Comparison of ENCODE assay signal across 8 cellular contexts in genomic region chr16:18759598-18760520, GRCh38. TPM values are rescaled to one million over a fixed set of nuclear protein-coding genes. Genes with fewer than 3 reads are reported as not detected.
A peak's percentile ranks its signal among the peaks of the same experiment; 100 is the strongest.
DNase-seq lines count a peak whose midpoint lies in the region; ATAC-seq, FAIRE-seq and TF ChIP-seq lines count a peak whose summit lies in the region.
"Not testable (repeated sequence)": the region's sequence is repeated elsewhere in the genome, so short reads cannot be mapped to it uniquely, and the experiment has no call there.

No MANE protein-coding gene starts in this region.

- not testable (repeated sequence) for H4K20me1 ChIP-seq in endothelial cell of umbilical vein (replicated peaks; ENCODE audit: control insufficient read depth, extremely low read depth, insufficient read depth, low read length)

- H3K9ac ChIP-seq in endothelial cell of umbilical vein (replicated peaks; ENCODE audit: extremely low read depth, insufficient read depth, low read length); mesenchymal stem cell (ENCODE audit: low read length): not testable (repeated sequence)

- not testable (repeated sequence) for H3K9me3 ChIP-seq in endothelial cell of umbilical vein (replicated peaks; ENCODE audit: control insufficient read depth, insufficient read depth, low read length); mesenchymal stem cell (ENCODE audit: control insufficient read depth, low read length)

- not testable (repeated sequence) for H2AFZ ChIP-seq in endothelial cell of umbilical vein (ENCODE audit: low read depth, low read length); mesenchymal stem cell (ENCODE audit: low read depth, low read length)

- not testable (repeated sequence) for H4K8ac ChIP-seq in mesenchymal stem cell (ENCODE audit: low read length)

- H3K23ac ChIP-seq in mesenchymal stem cell (ENCODE audit: low read length in 2 of 2), result not testable (repeated sequence)

- H2BK12ac ChIP-seq in mesenchymal stem cell (ENCODE audit: low read length in 2 of 2), result not testable (repeated sequence)

- not testable (repeated sequence) for H3K4me3 ChIP-seq in endothelial cell of umbilical vein (replicated peaks in 1 of 3; ENCODE audit: insufficient read depth in 1 of 3, low read depth in 1 of 3, low read length in 3 of 3); mesenchymal stem cell (ENCODE audit: insufficient read depth in 1 of 2, low read depth in 1 of 2, low read length in 2 of 2)

- not testable (repeated sequence) for H2BK5ac ChIP-seq in mesenchymal stem cell (ENCODE audit: low read depth, low read length, poor library complexity, severe bottlenecking)

- not testable (repeated sequence) for H3K27ac Mint-ChIP-seq in activated T-cell treated with anti-CD3 and anti-CD28 coated beads, Interleukin-2, amount 50 U/mL, for 72 hours

- POLR2A ChIA-PET in RWPE1 (lab: Yijun Ruan, JAX; ENCODE audit: low non-redundant PET), result not testable (repeated sequence)
- POLR2A ChIA-PET in endothelial cell of umbilical vein (lab: Charles Lee), result interaction anchor here (0.5 kb wide), 1 partner anchor 214 kb away, joined by 5 read pairs; no protein-coding TSS in a partner anchor

- not testable (repeated sequence) for H3K14ac ChIP-seq in mesenchymal stem cell (ENCODE audit: low read length in 2 of 2)

- H2BK120ac ChIP-seq in mesenchymal stem cell (ENCODE audit: low read depth, low read length), result not testable (repeated sequence)

- not testable (repeated sequence) for TF ChIP-seq POLR2A in endothelial cell of umbilical vein (IDR thresholded peaks at IDR 0.05; ENCODE audit: low read depth, low read length)

- WGBS in mesenchymal stem cell, result 17% methylated on average over 9 of the region's 21 CpGs

- not testable (repeated sequence) for H3K9me1 ChIP-seq in endothelial cell of umbilical vein (replicated peaks; ENCODE audit: control insufficient read depth, extremely low read depth, insufficient read depth, low read length)

- not testable (repeated sequence) for H3K79me1 ChIP-seq in mesenchymal stem cell (replicated peaks; ENCODE audit: low read length, poor library complexity, severe bottlenecking)

- not testable (repeated sequence) for H3K4me1 ChIP-seq in endothelial cell of umbilical vein (ENCODE audit: control insufficient read depth, extremely low read depth, insufficient read depth, low read length); mesenchymal stem cell (ENCODE audit: control insufficient read depth, insufficient read depth, low read depth, low read length)

- not testable (repeated sequence) for H3K18ac ChIP-seq in mesenchymal stem cell (ENCODE audit: low read depth in 1 of 2, low read length in 2 of 2)

- TF ChIP-seq CTCF in LNCAP (IDR thresholded peaks at IDR 0.05) (peak; percentile 54), RWPE1 (conservative IDR thresholded peaks at IDR 0.05; ENCODE audit: low read depth) (peak; percentile 46), endothelial cell of umbilical vein (IDR thresholded peaks at IDR 0.05; ENCODE audit: extremely low read depth in 1 of 2, insufficient read depth in 1 of 2, low read depth in 1 of 2, low read length in 2 of 2) (peak; percentile 29)

- H3K36me3 Mint-ChIP-seq in activated T-cell treated with anti-CD3 and anti-CD28 coated beads, Interleukin-2, amount 50 U/mL, for 72 hours (ENCODE audit: insufficient read depth in 2 of 2), result not testable (repeated sequence)

- H3K27me3 Mint-ChIP-seq in activated T-cell treated with anti-CD3 and anti-CD28 coated beads, Interleukin-2, amount 50 U/mL, for 72 hours (ENCODE audit: low read depth), result not testable (repeated sequence)

- dilution Hi-C loops in endothelial cell of umbilical vein (cut with MboI; ENCODE audit: extremely low pct_ligation_motif_present, low sequenced_read_pairs), result not testable (repeated sequence)

- H3K4me1 Mint-ChIP-seq in activated T-cell treated with anti-CD3 and anti-CD28 coated beads, Interleukin-2, amount 50 U/mL, for 72 hours (ENCODE audit: low read depth), result peaks cover 30% of the 10 kb centered on the region

- not testable (repeated sequence) for H3K4ac ChIP-seq in mesenchymal stem cell (ENCODE audit: low read depth in 1 of 2, low read length in 2 of 2)

- not testable (repeated sequence) for H3K36me3 ChIP-seq in endothelial cell of umbilical vein (ENCODE audit: control insufficient read depth in 2 of 2, extremely low read depth in 1 of 2, insufficient read depth in 2 of 2, low read length in 2 of 2); mesenchymal stem cell (ENCODE audit: control insufficient read depth in 1 of 2, insufficient read depth in 2 of 2, low read depth in 1 of 2, low read length in 2 of 2)

- intact Hi-C loops in endothelial cell of umbilical vein (cut with micrococcal nuclease), result not testable (repeated sequence)

- CTCF ChIA-PET in RWPE1 (lab: Yijun Ruan, JAX); endothelial cell of umbilical vein (lab: Charles Lee): not testable (repeated sequence)

- H2AK5ac ChIP-seq in mesenchymal stem cell (ENCODE audit: low read length, severe bottlenecking), result not testable (repeated sequence)

- not testable (repeated sequence) for H3K27ac ChIP-seq in RWPE1; endothelial cell of umbilical vein (ENCODE audit: insufficient read depth, low read depth, low read length); mesenchymal stem cell (ENCODE audit: low read length, poor library complexity, severe bottlenecking)

- DNase-seq in DMS114 treated with DMSO at 0.1 percent for 48 hours (lab: John Stamatoyannopoulos, UW; ENCODE audit: unreplicated experiment) (peak; percentile 48), mesenchymal stem cell (peak; percentile 3)
- not testable (repeated sequence) for DNase-seq in RWPE1 (ENCODE audit: low spot score); endothelial cell of umbilical vein (ENCODE audit: low read depth, low spot score)
- peak; percentile 41 to 62 for DNase-seq in activated T-cell treated with anti-CD3 and anti-CD28 coated beads, Interleukin-2, amount 50 U/mL, for 72 hours
- peak; percentile 11 for DNase-seq in stimulated activated CD8-positive, alpha-beta memory T cell treated with anti-CD3 and anti-CD28 coated beads, Interleukin-4, amount 100 ng/mL, for 24 hours (ENCODE audit: low read depth)

- not testable (repeated sequence) for H3K4me2 ChIP-seq in endothelial cell of umbilical vein (ENCODE audit: insufficient read depth, low read length); mesenchymal stem cell (ENCODE audit: low read length, poor library complexity, severe bottlenecking)

- not testable (repeated sequence) for H3K27me3 ChIP-seq in endothelial cell of umbilical vein (ENCODE audit: control insufficient read depth in 2 of 2, insufficient read depth in 2 of 2, low read length in 2 of 2); mesenchymal stem cell (ENCODE audit: control insufficient read depth in 1 of 2, insufficient read depth in 1 of 2, low read length in 2 of 2)

- H2BK15ac ChIP-seq in mesenchymal stem cell (ENCODE audit: low read depth, poor library complexity, severe bottlenecking), result not testable (repeated sequence)

- peak; percentile 95 for FAIRE-seq in endothelial cell of umbilical vein (lab: Jason Lieb, UNC)

- ATAC-seq in GM21528 (IDR thresholded peaks at IDR 0.05; ENCODE audit: low FRiP score, unreplicated experiment), result peak; percentile 58
- ATAC-seq in activated T-cell treated with anti-CD3 and anti-CD28 coated beads, Interleukin-2, amount 50 U/mL, for 72 hours (replicated peaks in 1 of 2), result peak; percentile 71 to 73

- H3K79me2 ChIP-seq in endothelial cell of umbilical vein (ENCODE audit: control insufficient read depth, insufficient read depth, low read length), result not testable (repeated sequence)

- not testable (repeated sequence) for BruUV-seq in endothelial cell of umbilical vein (replicated peaks; lab: Mats Ljungman, UMichigan)

- H3K9me3 Mint-ChIP-seq in activated T-cell treated with anti-CD3 and anti-CD28 coated beads, Interleukin-2, amount 50 U/mL, for 72 hours, result not testable (repeated sequence)

- H4K91ac ChIP-seq in mesenchymal stem cell (ENCODE audit: low read length), result not testable (repeated sequence)

- peak overlapping the region in 1 of 2 donors; percentile 6 for H3K4me3 Mint-ChIP-seq in activated T-cell treated with anti-CD3 and anti-CD28 coated beads, Interleukin-2, amount 50 U/mL, for 72 hours

RNA-seq across cellular contexts. Expression of gene RPS15A, which starts 30.3 kb away (rescaled TPM):
- total RNA-seq in activated T-cell treated with anti-CD3 and anti-CD28 coated beads, Interleukin-2, amount 50 U/mL, for 72 hours, result 1,000 to 10,000 TPM; 2,952 to 3,046 TPM
- 1,299 and 1,300 TPM in 2 replicates for total RNA-seq in endothelial cell of umbilical vein
- polyA plus RNA-seq in endothelial cell of umbilical vein, result 3,719 and 4,163 TPM in 2 replicates
- 5,885 and 6,474 TPM in 2 replicates for polyA plus RNA-seq in endothelial cell of umbilical vein (2011; cell fraction: cytosol; rRNA removed)
- polyA plus RNA-seq in endothelial cell of umbilical vein (2011; cell fraction: nucleus; rRNA removed), result 1,198 and 1,313 TPM in 2 replicates
- 2,862 and 3,456 TPM in 2 replicates for polyA plus RNA-seq in endothelial cell of umbilical vein (2012)
- polyA minus RNA-seq in endothelial cell of umbilical vein, result 885 and 1,100 TPM in 2 replicates
- 345 TPM for polyA minus RNA-seq in endothelial cell of umbilical vein (2011; cell fraction: cytosol; rRNA and poly(A)+ RNA removed)
- 106 and 139 TPM in 2 replicates for polyA minus RNA-seq in endothelial cell of umbilical vein (2011; cell fraction: nucleus; rRNA and poly(A)+ RNA removed)
- polyA plus RNA-seq in mesenchymal stem cell (2013, experiment 1 of 2), result 4,200 TPM
- 3,956 TPM for polyA plus RNA-seq in mesenchymal stem cell (2013, experiment 2 of 2)

RNA-seq across cellular contexts. Expression of gene ARL6IP1, which starts 41.5 kb away (rescaled TPM):
- 100 to 1,000 TPM; 164 to 169 TPM for total RNA-seq in activated T-cell treated with anti-CD3 and anti-CD28 coated beads, Interleukin-2, amount 50 U/mL, for 72 hours
- 202 and 251 TPM in 2 replicates for total RNA-seq in endothelial cell of umbilical vein
- polyA plus RNA-seq in endothelial cell of umbilical vein, result 204 and 338 TPM in 2 replicates
- polyA plus RNA-seq in endothelial cell of umbilical vein (2011; cell fraction: cytosol; rRNA removed), result 262 and 327 TPM in 2 replicates
- polyA plus RNA-seq in endothelial cell of umbilical vein (2011; cell fraction: nucleus; rRNA removed), result 119 and 159 TPM in 2 replicates
- polyA plus RNA-seq in endothelial cell of umbilical vein (2012), result 240 and 260 TPM in 2 replicates
- polyA minus RNA-seq in endothelial cell of umbilical vein, result 595 and 633 TPM in 2 replicates
- 197 TPM for polyA minus RNA-seq in endothelial cell of umbilical vein (2011; cell fraction: cytosol; rRNA and poly(A)+ RNA removed)
- polyA minus RNA-seq in endothelial cell of umbilical vein (2011; cell fraction: nucleus; rRNA and poly(A)+ RNA removed), result 97.9 and 145 TPM in 2 replicates
- 82.3 TPM for polyA plus RNA-seq in mesenchymal stem cell (2013, experiment 1 of 2)
- 91.9 TPM for polyA plus RNA-seq in mesenchymal stem cell (2013, experiment 2 of 2)
